32 cellular contexts compared by ENCODE assay signal in genomic region chr7:1464694-1465093, GRCh38.
"Had no signal": no experiment of that assay in that cellular context is flagged by ENCODE, and none has a peak within 500 bp of the region (broad histone marks: within the 10 kb centered on the region; RNA-seq: fewer than 3 reads in every experiment).

No MANE protein-coding gene starts in this region.

- DNase-seq: activated B cell treated with CpG ODN at 0.5 μM for 24 hours; activated CD4-positive, alpha-beta memory T cell treated with anti-CD3 and anti-CD28 coated beads, Interleukin-2, amount 10 ng/mL, durations not matched to agents 7 days and 5 days; activated CD4-positive, alpha-beta T cell treated with anti-CD3 and anti-CD28 coated beads for 48 hours; activated CD4-positive, alpha-beta T cell treated with anti-CD3 and anti-CD28 coated beads, Interleukin-2, amount 10 ng/mL, durations not matched to agents 7 days and 5 days; activated CD4-positive, alpha-beta T cell treated with anti-CD3 and anti-CD28 coated beads, Interleukin-2, amount 50 U/mL, for 48 hours; activated CD4-positive, CD25-positive, alpha-beta regulatory T cell treated with anti-CD3 and anti-CD28 coated beads, Interleukin-2, amount 50 U/mL, for 72 hours; activated CD8-positive, alpha-beta memory T cell treated with anti-CD3 and anti-CD28 coated beads for 24 hours; activated CD8-positive, alpha-beta memory T cell treated with anti-CD3 and anti-CD28 coated beads, Interleukin-2, amount 10 ng/mL, durations not matched to agents 7 days and 5 days; activated CD8-positive, alpha-beta memory T cell treated with anti-CD3 and anti-CD28 coated beads, Interleukin-2, amount 50 U/mL, for 48 hours; activated CD8-positive, alpha-beta T cell treated with anti-CD3 and anti-CD28 coated beads, Interleukin-2, amount 10 ng/mL, durations not matched to agents 7 days and 5 days; activated effector memory CD4-positive, alpha-beta T cell treated with Interleukin-2 at 50 U/mL for 16 hours; activated gamma-delta T cell; activated naive CD4-positive, alpha-beta T cell; activated naive CD4-positive, alpha-beta T cell treated with anti-CD3 and anti-CD28 coated beads for 36 hours; activated naive CD4-positive, alpha-beta T cell treated with anti-CD3 and anti-CD28 coated beads, Interleukin-2, amount 50 U/mL, for 16 hours; activated naive CD8-positive, alpha-beta T cell treated with anti-CD3 and anti-CD28 coated beads for 36 hours; activated T-cell treated with anti-CD3 and anti-CD28 coated beads, Interleukin-2, amount 50 U/mL, for 24 hours; activated T-cell treated with anti-CD3 and anti-CD28 coated beads, Interleukin-2, amount 50 U/mL, for 48 hours; adrenal gland; amniotic stem cell; aorta; body of pancreas; brain microvascular endothelial cell; central memory CD4-positive, alpha-beta T cell; T-helper 2 cell; T-helper 9 cell had no signal

- FAIRE-seq: astrocyte, colon, TTC549 had no signal

- H3K9me3 ChIP-seq: adrenal gland, body of pancreas, breast epithelium had no signal

- H3K36me3 ChIP-seq: brain microvascular endothelial cell, breast epithelium had no signal

- H3K4me3 ChIP-seq: adrenal gland, body of pancreas, breast epithelium had no signal

- H3K27me3 ChIP-seq: adrenal gland, body of pancreas, brain microvascular endothelial cell, breast epithelium had no signal

- ATAC-seq: activated CD8-positive, alpha-beta memory T cell treated with anti-CD3 and anti-CD28 coated beads, Interleukin-2, amount 10 ng/mL, durations not matched to agents 7 days and 5 days; activated CD8-positive, alpha-beta T cell treated with anti-CD3 and anti-CD28 coated beads, Interleukin-2, amount 10 ng/mL, durations not matched to agents 7 days and 5 days; activated naive CD4-positive, alpha-beta T cell treated with anti-CD3 and anti-CD28 coated beads, Interleukin-2, amount 50 U/mL, for 72 hours; body of pancreas had no signal

- H3K27ac ChIP-seq: adrenal gland, body of pancreas, brain microvascular endothelial cell, breast epithelium, VCaP had no signal
